Comparison of ENCODE assay signal across 23 cellular contexts in the genomic region with DNA sequence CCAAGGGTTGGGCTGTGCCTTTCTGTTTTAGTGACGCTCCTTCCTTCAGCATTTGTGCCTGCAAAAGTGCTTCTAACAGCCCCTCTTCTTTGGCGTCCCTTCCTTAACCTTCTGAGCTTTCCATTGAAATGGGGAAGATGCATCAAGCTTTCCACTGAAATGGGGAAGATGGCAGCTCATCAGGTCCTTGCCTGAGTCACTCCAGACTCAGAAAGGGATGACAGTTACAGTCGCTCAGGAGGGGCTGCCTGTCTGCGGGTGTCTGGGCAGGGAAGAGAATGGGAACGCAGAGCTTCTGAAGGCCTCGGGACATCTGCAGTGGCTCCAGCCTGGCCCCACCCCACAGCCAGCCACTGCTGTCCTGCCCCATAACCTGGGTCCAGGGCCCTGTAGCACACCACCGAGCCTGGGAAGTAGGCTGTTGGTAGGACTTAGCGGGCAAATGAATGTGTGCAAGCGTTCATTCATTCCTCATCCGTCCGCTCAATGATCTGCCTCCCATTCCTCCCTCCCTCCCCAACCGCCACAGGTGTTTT. TPM values are rescaled to one million over a fixed set of nuclear protein-coding genes. Genes with fewer than 3 reads are reported as not detected.
A peak's percentile ranks its signal among the peaks of the same experiment; 100 is the strongest.
DNase-seq lines count a peak whose midpoint lies in the region; ATAC-seq and TF ChIP-seq lines count a peak whose summit lies in the region.
"Had no signal": no experiment of that assay in that cellular context is flagged by ENCODE, and none has a peak within 500 bp of the region (broad histone marks: within the 10 kb centered on the region; RNA-seq: fewer than 3 reads in every experiment).

No MANE protein-coding gene starts in this region.

- POLR2A ChIA-PET in CD4-positive, alpha-beta memory T cell (lab: Charles Lee; ENCODE audit: partially characterized antibody): interaction anchor here (1.8 kb wide), 1 partner anchor 10 kb away, joined by 5 read pairs; the partner anchor contains the start of gene AP1M1
- POLR2A ChIA-PET in activated CD8-positive, alpha-beta T cell treated with anti-CD3 and anti-CD28 coated beads for 36 hours (lab: Charles Lee): interaction anchor here (0.6 to 1.3 kb wide), 5 partner anchors 9 to 1985 kb away, joined by 3 to 4 read pairs (median 3); no protein-coding TSS in a partner anchor

- in situ Hi-C loops in transverse colon (cut with MboI; ENCODE audit: low pct_ligation_motif_present in 1 of 4, low pct_unique_long_range_greater_than_20kb in 1 of 4, low sequenced_read_pairs in 3 of 4): no loop called here

- no peak overlapping the region for H3K4me3 ChIP-seq in CD4-positive, alpha-beta memory T cell (ENCODE audit: low read length in 2 of 2)
- no peak overlapping the region for H3K4me3 ChIP-seq in transverse colon
- H3K4me3 ChIP-seq in gastroesophageal sphincter: no peak overlapping the region
- H3K4me3 ChIP-seq: lung, Peyer's patch, prostate gland, SJCRH30, thyroid gland had no signal

- peaks cover 3% of the 10 kb centered on the region for H3K4me1 Mint-ChIP-seq in CD14-positive monocyte
- H3K4me1 Mint-ChIP-seq in CD4-positive, alpha-beta memory T cell: peaks cover 21 to 49% (median 28%) of the 10 kb centered on the region in 4 donors
- H3K4me1 Mint-ChIP-seq in activated CD8-positive, alpha-beta T cell treated with anti-CD3 and anti-CD28 coated beads for 36 hours (ENCODE audit: low read depth): peaks cover 71% of the 10 kb centered on the region

- peaks cover 91 to 98% of the 10 kb centered on the region in 2 donors for H3K36me3 Mint-ChIP-seq in CD14-positive monocyte
- peaks cover 53 to 75% of the 10 kb centered on the region in 2 donors for H3K36me3 Mint-ChIP-seq in CD4-positive, alpha-beta memory T cell
- H3K36me3 Mint-ChIP-seq in activated CD8-positive, alpha-beta T cell treated with anti-CD3 and anti-CD28 coated beads for 36 hours (ENCODE audit: low read depth): peaks cover 72% of the 10 kb centered on the region

- TF ChIP-seq EP300 in transverse colon (IDR thresholded peaks at IDR 0.05; ENCODE audit: low read depth): no peak
- TF ChIP-seq EP300 in gastroesophageal sphincter (IDR thresholded peaks at IDR 0.05): no peak

- H3K27me3 ChIP-seq in CD4-positive, alpha-beta memory T cell (ENCODE audit: insufficient read depth, low read length): no peaks in the 10 kb centered on the region
- H3K27me3 ChIP-seq in transverse colon (no peaks in the 10 kb centered on the region), gastroesophageal sphincter (no peaks in the 10 kb centered on the region)
- H3K27me3 ChIP-seq: Peyer's patch, SJCRH30, thyroid gland had no signal

- CTCF ChIA-PET in CD4-positive, alpha-beta memory T cell (lab: Charles Lee; ENCODE audit: partially characterized antibody): no interaction called here
- CTCF ChIA-PET in activated CD8-positive, alpha-beta T cell treated with anti-CD3 and anti-CD28 coated beads for 36 hours (lab: Charles Lee): interaction anchor here (1.1 to 1.3 kb wide), 3 partner anchors 21 to 210 kb away, joined by 3 to 6 read pairs (median 3); no protein-coding TSS in a partner anchor

- H3K9me3 Mint-ChIP-seq in CD14-positive monocyte: peaks cover 0 to 1% (median 0%) of the 10 kb centered on the region in 7 donors
- no peaks in the 10 kb centered on the region for H3K9me3 Mint-ChIP-seq in CD4-positive, alpha-beta memory T cell
- peaks cover 10% of the 10 kb centered on the region for H3K9me3 Mint-ChIP-seq in activated CD8-positive, alpha-beta T cell treated with anti-CD3 and anti-CD28 coated beads for 36 hours
- H3K9me3 Mint-ChIP-seq: stimulated activated memory B cell treated with anti-CD40 and anti-IgM and Interleukin-4, amounts not matched to agents 10 μg/mL and 1 μg/mL and 100 μg/mL, for 72 hours had no signal

- H3K9me3 ChIP-seq in CD4-positive, alpha-beta memory T cell (ENCODE audit: control insufficient read depth in 1 of 2, low read length in 2 of 2): no peaks in the 10 kb centered on the region
- H3K9me3 ChIP-seq in transverse colon (no peaks in the 10 kb centered on the region), gastroesophageal sphincter (no peaks in the 10 kb centered on the region)
- H3K9me3 ChIP-seq: Peyer's patch, prostate gland, SJCRH30, thyroid gland had no signal

- peak; percentile 26 for ATAC-seq in activated CD8-positive, alpha-beta T cell treated with anti-CD3 and anti-CD28 coated beads for 36 hours
- ATAC-seq in GM18498 (IDR thresholded peaks at IDR 0.05; ENCODE audit: unreplicated experiment): no peak
- no peak for ATAC-seq in gastroesophageal sphincter
- ATAC-seq: stimulated activated memory B cell treated with anti-CD40 and anti-IgM and Interleukin-4, amounts not matched to agents 10 μg/mL and 1 μg/mL and 100 μg/mL, for 72 hours had no signal

- H3K27ac ChIP-seq in CD4-positive, alpha-beta memory T cell (ENCODE audit: low read depth, low read length): no peak overlapping the region
- H3K27ac ChIP-seq in transverse colon (no peak overlapping the region), gastroesophageal sphincter (no peak overlapping the region)
- H3K27ac ChIP-seq: Peyer's patch, prostate gland, SJCRH30, thyroid gland had no signal

- WGBS in transverse colon (ENCODE audit: low coverage in 1 of 2), 2 donors: 76 to 89% methylated on average over 2 to 12 of the region's 12 CpGs
- WGBS in gastroesophageal sphincter (ENCODE audit: low coverage in 1 of 2), 2 donors: 85% methylated on average over 10 of the region's 12 CpGs; no CpG with 5 or more reads in 1 of the 2 donors

- TF ChIP-seq POLR2A in transverse colon (IDR thresholded peaks at IDR 0.05): no peak
- no peak for TF ChIP-seq POLR2A in gastroesophageal sphincter (IDR thresholded peaks at IDR 0.05)

- no peak overlapping the region for H3K4me3 Mint-ChIP-seq in CD14-positive monocyte
- H3K4me3 Mint-ChIP-seq in CD4-positive, alpha-beta memory T cell: peak overlapping the region in 1 of 8 donors; percentile 57
- peak overlapping the region; percentile 8 for H3K4me3 Mint-ChIP-seq in activated CD8-positive, alpha-beta T cell treated with anti-CD3 and anti-CD28 coated beads for 36 hours
- H3K4me3 Mint-ChIP-seq: stimulated activated memory B cell treated with anti-CD40 and anti-IgM and Interleukin-4, amounts not matched to agents 10 μg/mL and 1 μg/mL and 100 μg/mL, for 72 hours had no signal

- TF ChIP-seq CTCF in CD14-positive monocyte (IDR thresholded peaks at IDR 0.05) (no peak), transverse colon (IDR thresholded peaks at IDR 0.05) (no peak), gastroesophageal sphincter (IDR thresholded peaks at IDR 0.05) (no peak)
- no peak for TF ChIP-seq CTCF in activated CD8-positive, alpha-beta T cell treated with anti-CD3 and anti-CD28 coated beads for 36 hours (IDR thresholded peaks at IDR 0.05)

- peaks cover 49% of the 10 kb centered on the region for H3K36me3 ChIP-seq in CD4-positive, alpha-beta memory T cell (ENCODE audit: insufficient read depth, low read length)
- H3K36me3 ChIP-seq in transverse colon: peaks cover 0 to 25% (median 9%) of the 10 kb centered on the region in 4 donors
- H3K36me3 ChIP-seq in gastroesophageal sphincter: peaks cover 0 to 99% of the 10 kb centered on the region in 2 donors

- intact Hi-C loops in CD14-positive monocyte (cut with micrococcal nuclease): no loop called here
- intact Hi-C loops in CD4-positive, alpha-beta memory T cell (cut with micrococcal nuclease): no loop called here
- intact Hi-C loops in activated CD8-positive, alpha-beta T cell treated with anti-CD3 and anti-CD28 coated beads for 36 hours (cut with micrococcal nuclease): no loop called here
- intact Hi-C loops in transverse colon (cut with DNase I; ENCODE audit: low total_unique reads): no loop called here

- H3K4me1 ChIP-seq in CD4-positive, alpha-beta memory T cell (ENCODE audit: insufficient read depth, low read length): peaks cover 20% of the 10 kb centered on the region
- no peaks in the 10 kb centered on the region for H3K4me1 ChIP-seq in transverse colon
- peaks cover 0 to 16% (median 0%) of the 10 kb centered on the region in 3 donors for H3K4me1 ChIP-seq in gastroesophageal sphincter
- H3K4me1 ChIP-seq: SJCRH30, thyroid gland had no signal

- DNase-seq in CD14-positive monocyte (ENCODE audit: low spot score): peak; percentile 14
- DNase-seq in CD4-positive, alpha-beta memory T cell: no peak
- DNase-seq in activated CD8-positive, alpha-beta T cell treated with anti-CD3 and anti-CD28 coated beads for 36 hours: no peak
- DNase-seq in mesenteric fat pad (ENCODE audit: low spot score): peak; percentile 62
- no peak for DNase-seq in transverse colon
- DNase-seq: amygdala; DMS79; kidney glomerular epithelial cell; NCI-H1105 treated with DMSO at 0.1 percent for 48 hours; NCI-H510A treated with DMSO at 0.1 percent for 48 hours; NK-92 treated with Interleukin-12 subunit alpha and Interleukin-12 subunit beta, amount 100 ng/mL, for 24 hours; SJCRH30; stimulated activated CD4-positive, alpha-beta T cell treated with anti-CD3 and anti-CD28 coated beads, Interleukin-1b, Interleukin-23, amount 100 ng/mL, for 48 hours; thyroid gland had no signal

- H3K27ac Mint-ChIP-seq in CD14-positive monocyte: peak overlapping the region in 2 of 7 donors; percentile 27 to 58
- peak overlapping the region in 4 of 7 donors; percentile 42 to 86 (median 52) for H3K27ac Mint-ChIP-seq in CD4-positive, alpha-beta memory T cell
- peak overlapping the region; percentile 83 for H3K27ac Mint-ChIP-seq in activated CD8-positive, alpha-beta T cell treated with anti-CD3 and anti-CD28 coated beads for 36 hours

- no peaks in the 10 kb centered on the region for H3K27me3 Mint-ChIP-seq in CD14-positive monocyte (ENCODE audit: low read depth in 3 of 3)
- no peaks in the 10 kb centered on the region for H3K27me3 Mint-ChIP-seq in CD4-positive, alpha-beta memory T cell
- H3K27me3 Mint-ChIP-seq in activated CD8-positive, alpha-beta T cell treated with anti-CD3 and anti-CD28 coated beads for 36 hours: no peaks in the 10 kb centered on the region
- H3K27me3 Mint-ChIP-seq: stimulated activated memory B cell treated with anti-CD40 and anti-IgM and Interleukin-4, amounts not matched to agents 10 μg/mL and 1 μg/mL and 100 μg/mL, for 72 hours had no signal

RNA-seq across cellular contexts. Expression of gene AP1M1, which starts 9.8 kb away (rescaled TPM):
- 100 to 1,000 TPM; 133 to 134 TPM for polyA plus RNA-seq in CD14-positive monocyte
- total RNA-seq in CD4-positive, alpha-beta memory T cell: 100 to 1,000 TPM; 107 TPM
- polyA plus RNA-seq in CD4-positive, alpha-beta memory T cell: 100 to 1,000 TPM; 127 to 147 TPM
- 100 to 1,000 TPM in 1 of 2 experiments, 10 to 100 TPM in 1; 99.0 to 108 TPM for total RNA-seq in activated CD8-positive, alpha-beta T cell treated with anti-CD3 and anti-CD28 coated beads for 36 hours
- total RNA-seq in mesenteric fat pad (110 TPM), transverse colon (10 to 100 TPM; 15.1 to 41.8 (median 35.0) TPM), gastroesophageal sphincter (100 to 1,000 TPM in 2 of 4 donors, 10 to 100 TPM in 2; 62.0 to 140 (median 105) TPM)

RNA-seq across cellular contexts. Expression of gene FAM32A, which starts 22.3 kb away (rescaled TPM):
- 100 to 1,000 TPM; 219 to 245 TPM for polyA plus RNA-seq in CD14-positive monocyte
- 10 to 100 TPM; 50.9 to 51.7 TPM for total RNA-seq in CD4-positive, alpha-beta memory T cell
- polyA plus RNA-seq in CD4-positive, alpha-beta memory T cell: 100 to 1,000 TPM; 113 to 128 TPM
- 10 to 100 TPM; 41.7 to 44.7 TPM for total RNA-seq in activated CD8-positive, alpha-beta T cell treated with anti-CD3 and anti-CD28 coated beads for 36 hours
- total RNA-seq in mesenteric fat pad (59.4 TPM), transverse colon (100 to 1,000 TPM in 1 of 4 donors, 10 to 100 TPM in 3; 73.0 to 106 (median 88.6) TPM), gastroesophageal sphincter (100 to 1,000 TPM in 2 of 4 donors, 10 to 100 TPM in 2; 90.1 to 126 (median 104) TPM)

RNA-seq across cellular contexts. Expression of gene CIB3, which starts 34.2 kb away (rescaled TPM):
- not detected for polyA plus RNA-seq in CD14-positive monocyte
- total RNA-seq in CD4-positive, alpha-beta memory T cell: not detected
- polyA plus RNA-seq in CD4-positive, alpha-beta memory T cell: not detected
- not detected for total RNA-seq in activated CD8-positive, alpha-beta T cell treated with anti-CD3 and anti-CD28 coated beads for 36 hours
- total RNA-seq in mesenteric fat pad (not detected), transverse colon (not detected), gastroesophageal sphincter (not detected)
- total RNA-seq: bronchial epithelial cell; dermis microvascular lymphatic vessel endothelial cell; lung; Peyer's patch; prostate gland; SJCRH30; T-helper 1 cell treated with Interleukin-12 subunit alpha and Interleukin-12 subunit beta and Interleukin-4 antibody, amounts not matched to agents 30 ng/mL and 1 ng/mL, for 36 hours; thyroid gland had no signal

Comparison
In these comparisons a context has a peak if more than half of its experiments do, and no peak if none do; other contexts are left out.
1. DNase-seq: peak in CD14-positive monocyte (single experiment) and mesenteric fat pad (single experiment); none in CD4-positive, alpha-beta memory T cell (0 of 5), activated CD8-positive, alpha-beta T cell treated with anti-CD3 and anti-CD28 coated beads for 36 hours (single experiment) and transverse colon (single experiment).